In genomic region chr17:76721463-76721862, GRCh38 we compare ENCODE assay signal across 27 cellular contexts. TPM values are rescaled to one million over a fixed set of nuclear protein-coding genes. Genes with fewer than 3 reads are reported as not detected.
A peak's percentile ranks its signal among the peaks of the same experiment; 100 is the strongest.
DNase-seq lines count a peak whose midpoint lies in the region; ATAC-seq and TF ChIP-seq lines count a peak whose summit lies in the region.
"Had no signal": no experiment of that assay in that cellular context is flagged by ENCODE, and none has a peak within 500 bp of the region (broad histone marks: within the 10 kb centered on the region; RNA-seq: fewer than 3 reads in every experiment).

No MANE protein-coding gene starts in this region.

- TF ChIP-seq CTCF in CD4-positive, alpha-beta T cell (IDR thresholded peaks at IDR 0.05) = no peak

- no peak for DNase-seq in activated T-cell treated with anti-CD3 and anti-CD28 coated beads, Interleukin-2, amount 50 U/mL, for 72 hours
- DNase-seq in activated T-cell treated with anti-CD3 and anti-CD28 coated beads, Interleukin-2, amount 50 U/mL, for 48 hours = no peak
- DNase-seq in CD4-positive, alpha-beta T cell = no peak
- no peak for DNase-seq in activated naive CD8-positive, alpha-beta T cell treated with anti-CD3 and anti-CD28 coated beads for 36 hours
- no peak for DNase-seq in naive thymus-derived CD8-positive, alpha-beta T cell
- no peak for DNase-seq in NAMALWA (ENCODE audit: low spot score)
- no peak for DNase-seq in activated CD8-positive, alpha-beta memory T cell treated with anti-CD3 and anti-CD28 coated beads for 24 hours
- DNase-seq: activated CD4-positive, alpha-beta memory T cell treated with anti-CD3 and anti-CD28 coated beads for 36 hours; activated naive CD4-positive, alpha-beta T cell treated with anti-CD3 and anti-CD28 coated beads, Interleukin-2, amount 10 ng/mL, durations not matched to agents 7 days and 5 days; AML-193; caudate nucleus; endodermal cell; esophagus squamous epithelium; foreskin melanocyte; hippocampal formation; mesenchymal stem cell; NCI-H1417; NCI-H2081 treated with DMSO at 0.1 percent for 48 hours; NCI-H226; small intestine; stimulated activated CD8-positive, alpha-beta memory T cell treated with anti-CD3 and anti-CD28 coated beads, Interleukin-4, amount 100 ng/mL, for 48 hours; T-helper 1 cell; trophoblast cell had no signal

- POLR2A ChIA-PET in CD4-positive, alpha-beta T cell (lab: Charles Lee) = no interaction called here
- POLR2A ChIA-PET in naive thymus-derived CD8-positive, alpha-beta T cell (lab: Charles Lee) = interaction anchor here (0.5 to 9.3 kb wide), 3 partner anchors 16 to 528 kb away, joined by 3 to 184 read pairs (median 4); partner anchors contain the start of genes MFSD11 and SRSF2

- CTCF ChIA-PET in CD4-positive, alpha-beta T cell (lab: Charles Lee) = no interaction called here

- H3K9me3 ChIP-seq in CD4-positive, alpha-beta T cell (ENCODE audit: control insufficient read depth, low read length) = no peaks in the 10 kb centered on the region
- H3K9me3 ChIP-seq: A549, esophagus squamous epithelium had no signal

- no peaks in the 10 kb centered on the region for H3K27me3 ChIP-seq in CD4-positive, alpha-beta T cell (ENCODE audit: control insufficient read depth, insufficient read depth, low read length)
- H3K27me3 ChIP-seq: esophagus squamous epithelium had no signal

- no peak overlapping the region for H3K27ac ChIP-seq in CD4-positive, alpha-beta T cell (ENCODE audit: low read depth, low read length)
- H3K27ac ChIP-seq: A549, esophagus squamous epithelium had no signal

- H3K9me3 Mint-ChIP-seq in activated T-cell treated with anti-CD3 and anti-CD28 coated beads, Interleukin-2, amount 50 U/mL, for 72 hours = no peaks in the 10 kb centered on the region
- H3K9me3 Mint-ChIP-seq in CD4-positive, alpha-beta T cell = no peaks in the 10 kb centered on the region
- H3K9me3 Mint-ChIP-seq in activated naive CD8-positive, alpha-beta T cell treated with anti-CD3 and anti-CD28 coated beads for 36 hours = no peaks in the 10 kb centered on the region
- no peaks in the 10 kb centered on the region for H3K9me3 Mint-ChIP-seq in naive thymus-derived CD8-positive, alpha-beta T cell
- H3K9me3 Mint-ChIP-seq: activated CD4-positive, alpha-beta memory T cell treated with anti-CD3 and anti-CD28 coated beads for 36 hours; activated naive CD4-positive, alpha-beta T cell treated with anti-CD3 and anti-CD28 coated beads, Interleukin-2, amount 10 ng/mL, durations not matched to agents 7 days and 5 days; dendritic cell treated with granulocyte-macrophage colony-stimulating factor and Interleukin-4, amounts not matched to agents 40 ng/mL and 50 ng/mL, for 4 days; endodermal cell; IgD-negative memory B cell had no signal

- peaks cover 44% of the 10 kb centered on the region for H3K4me1 Mint-ChIP-seq in activated T-cell treated with anti-CD3 and anti-CD28 coated beads, Interleukin-2, amount 50 U/mL, for 72 hours (ENCODE audit: low read depth)
- peaks cover 35% of the 10 kb centered on the region for H3K4me1 Mint-ChIP-seq in CD4-positive, alpha-beta T cell (ENCODE audit: low read depth)
- peaks cover 35% of the 10 kb centered on the region for H3K4me1 Mint-ChIP-seq in activated naive CD8-positive, alpha-beta T cell treated with anti-CD3 and anti-CD28 coated beads for 36 hours
- peaks cover 13 to 62% (median 36%) of the 10 kb centered on the region in 4 donors for H3K4me1 Mint-ChIP-seq in naive thymus-derived CD8-positive, alpha-beta T cell

- peak overlapping the region; percentile 79 for H3K27ac Mint-ChIP-seq in activated T-cell treated with anti-CD3 and anti-CD28 coated beads, Interleukin-2, amount 50 U/mL, for 72 hours
- peak overlapping the region; percentile 49 for H3K27ac Mint-ChIP-seq in CD4-positive, alpha-beta T cell
- peak overlapping the region; percentile 62 for H3K27ac Mint-ChIP-seq in activated naive CD8-positive, alpha-beta T cell treated with anti-CD3 and anti-CD28 coated beads for 36 hours
- peak overlapping the region in 6 of 10 donors; percentile 16 to 79 (median 62) for H3K27ac Mint-ChIP-seq in naive thymus-derived CD8-positive, alpha-beta T cell
- H3K27ac Mint-ChIP-seq: activated CD4-positive, alpha-beta memory T cell treated with anti-CD3 and anti-CD28 coated beads for 36 hours; activated naive CD4-positive, alpha-beta T cell treated with anti-CD3 and anti-CD28 coated beads, Interleukin-2, amount 10 ng/mL, durations not matched to agents 7 days and 5 days; dendritic cell treated with granulocyte-macrophage colony-stimulating factor and Interleukin-4, amounts not matched to agents 40 ng/mL and 50 ng/mL, for 4 days; endodermal cell had no signal

- no peaks in the 10 kb centered on the region for H3K27me3 Mint-ChIP-seq in activated T-cell treated with anti-CD3 and anti-CD28 coated beads, Interleukin-2, amount 50 U/mL, for 72 hours (ENCODE audit: low read depth)
- no peaks in the 10 kb centered on the region for H3K27me3 Mint-ChIP-seq in CD4-positive, alpha-beta T cell
- H3K27me3 Mint-ChIP-seq in activated naive CD8-positive, alpha-beta T cell treated with anti-CD3 and anti-CD28 coated beads for 36 hours = no peaks in the 10 kb centered on the region
- no peaks in the 10 kb centered on the region for H3K27me3 Mint-ChIP-seq in naive thymus-derived CD8-positive, alpha-beta T cell
- H3K27me3 Mint-ChIP-seq: activated CD4-positive, alpha-beta memory T cell treated with anti-CD3 and anti-CD28 coated beads for 36 hours; activated naive CD4-positive, alpha-beta T cell treated with anti-CD3 and anti-CD28 coated beads, Interleukin-2, amount 10 ng/mL, durations not matched to agents 7 days and 5 days; dendritic cell treated with granulocyte-macrophage colony-stimulating factor and Interleukin-4, amounts not matched to agents 40 ng/mL and 50 ng/mL, for 4 days; IgD-negative memory B cell had no signal

- ATAC-seq in activated T-cell treated with anti-CD3 and anti-CD28 coated beads, Interleukin-2, amount 50 U/mL, for 72 hours (replicated peaks in 1 of 2) = no peak
- ATAC-seq in CD4-positive, alpha-beta T cell (ENCODE audit: poor library complexity) = no peak
- ATAC-seq in naive thymus-derived CD8-positive, alpha-beta T cell = no peak
- no peak for ATAC-seq in GM19467 (IDR thresholded peaks at IDR 0.05; ENCODE audit: unreplicated experiment)
- ATAC-seq: A549 had no signal

- intact Hi-C loops in CD4-positive, alpha-beta T cell (cut with DNase I, micrococcal nuclease) = no loop called here

- no peak overlapping the region for H3K4me3 Mint-ChIP-seq in activated T-cell treated with anti-CD3 and anti-CD28 coated beads, Interleukin-2, amount 50 U/mL, for 72 hours
- peak overlapping the region; percentile 56 for H3K4me3 Mint-ChIP-seq in CD4-positive, alpha-beta T cell
- no peak overlapping the region for H3K4me3 Mint-ChIP-seq in activated naive CD8-positive, alpha-beta T cell treated with anti-CD3 and anti-CD28 coated beads for 36 hours
- H3K4me3 Mint-ChIP-seq in naive thymus-derived CD8-positive, alpha-beta T cell = peak overlapping the region in 1 of 10 donors; percentile 18
- H3K4me3 Mint-ChIP-seq: activated CD4-positive, alpha-beta memory T cell treated with anti-CD3 and anti-CD28 coated beads for 36 hours; activated naive CD4-positive, alpha-beta T cell treated with anti-CD3 and anti-CD28 coated beads, Interleukin-2, amount 10 ng/mL, durations not matched to agents 7 days and 5 days; dendritic cell treated with granulocyte-macrophage colony-stimulating factor and Interleukin-4, amounts not matched to agents 40 ng/mL and 50 ng/mL, for 4 days; endodermal cell had no signal

- peaks cover 18 to 53% of the 10 kb centered on the region in 2 donors for H3K36me3 Mint-ChIP-seq in activated T-cell treated with anti-CD3 and anti-CD28 coated beads, Interleukin-2, amount 50 U/mL, for 72 hours (ENCODE audit: insufficient read depth in 2 of 2)
- H3K36me3 Mint-ChIP-seq in CD4-positive, alpha-beta T cell (ENCODE audit: low read depth) = peaks cover 95% of the 10 kb centered on the region
- peaks cover 60% of the 10 kb centered on the region for H3K36me3 Mint-ChIP-seq in activated naive CD8-positive, alpha-beta T cell treated with anti-CD3 and anti-CD28 coated beads for 36 hours
- H3K36me3 Mint-ChIP-seq in naive thymus-derived CD8-positive, alpha-beta T cell = peaks cover 0 to 90% (median 32%) of the 10 kb centered on the region in 3 donors

RNA-seq across cellular contexts. Expression of gene JMJD6, which starts 4.9 kb away (rescaled TPM):
- 10 to 100 TPM; 56.5 to 67.2 TPM for total RNA-seq in activated T-cell treated with anti-CD3 and anti-CD28 coated beads, Interleukin-2, amount 50 U/mL, for 72 hours
- 100 to 1,000 TPM; 133 to 134 TPM for total RNA-seq in CD4-positive, alpha-beta T cell
- 10 to 100 TPM; 54.6 to 55.8 TPM for total RNA-seq in activated naive CD8-positive, alpha-beta T cell treated with anti-CD3 and anti-CD28 coated beads for 36 hours
- 10 to 100 TPM; 36.6 to 37.8 TPM for total RNA-seq in naive thymus-derived CD8-positive, alpha-beta T cell
- polyA plus RNA-seq in naive thymus-derived CD8-positive, alpha-beta T cell = 10 to 100 TPM; 10.2 to 34.2 (median 14.4) TPM

RNA-seq across cellular contexts. Expression of gene METTL23, which starts 5.2 kb away (rescaled TPM):
- total RNA-seq in activated T-cell treated with anti-CD3 and anti-CD28 coated beads, Interleukin-2, amount 50 U/mL, for 72 hours = 10 to 100 TPM; 25.4 to 30.7 TPM
- total RNA-seq in CD4-positive, alpha-beta T cell = 10 to 100 TPM; 35.4 to 37.8 TPM
- total RNA-seq in activated naive CD8-positive, alpha-beta T cell treated with anti-CD3 and anti-CD28 coated beads for 36 hours = 10 to 100 TPM; 30.0 to 30.6 TPM
- 10 to 100 TPM; 86.2 to 86.9 TPM for total RNA-seq in naive thymus-derived CD8-positive, alpha-beta T cell
- polyA plus RNA-seq in naive thymus-derived CD8-positive, alpha-beta T cell = 100 to 1,000 TPM; 140 to 154 (median 146) TPM

RNA-seq across cellular contexts. Expression of gene MXRA7, which starts 10.7 kb away (rescaled TPM):
- 10 to 100 TPM; 17.4 to 21.8 TPM for total RNA-seq in activated T-cell treated with anti-CD3 and anti-CD28 coated beads, Interleukin-2, amount 50 U/mL, for 72 hours
- total RNA-seq in CD4-positive, alpha-beta T cell = 10 to 100 TPM; 11.4 to 12.1 TPM
- 10 to 100 TPM; 13.7 to 14.8 TPM for total RNA-seq in activated naive CD8-positive, alpha-beta T cell treated with anti-CD3 and anti-CD28 coated beads for 36 hours
- total RNA-seq in naive thymus-derived CD8-positive, alpha-beta T cell = 10 to 100 TPM; 13.9 to 16.3 TPM
- 10 to 100 TPM in 1 of 3 donors, 1 to 10 TPM in 2; 2.2 to 25.3 (median 5.4) TPM for polyA plus RNA-seq in naive thymus-derived CD8-positive, alpha-beta T cell

RNA-seq across cellular contexts. Expression of gene SRSF2, which starts 15.7 kb away (rescaled TPM):
- 100 to 1,000 TPM; 260 to 275 TPM for total RNA-seq in activated T-cell treated with anti-CD3 and anti-CD28 coated beads, Interleukin-2, amount 50 U/mL, for 72 hours
- 100 to 1,000 TPM; 448 to 460 TPM for total RNA-seq in CD4-positive, alpha-beta T cell
- 100 to 1,000 TPM; 549 to 571 TPM for total RNA-seq in activated naive CD8-positive, alpha-beta T cell treated with anti-CD3 and anti-CD28 coated beads for 36 hours
- 100 to 1,000 TPM; 358 to 377 TPM for total RNA-seq in naive thymus-derived CD8-positive, alpha-beta T cell
- polyA plus RNA-seq in naive thymus-derived CD8-positive, alpha-beta T cell = 100 to 1,000 TPM; 101 to 106 (median 105) TPM

RNA-seq across cellular contexts. Expression of gene MFSD11, which starts 16.5 kb away (rescaled TPM):
- 10 to 100 TPM; 34.8 to 43.1 TPM for total RNA-seq in activated T-cell treated with anti-CD3 and anti-CD28 coated beads, Interleukin-2, amount 50 U/mL, for 72 hours
- 10 to 100 TPM; 25.5 to 29.4 TPM for total RNA-seq in CD4-positive, alpha-beta T cell
- total RNA-seq in activated naive CD8-positive, alpha-beta T cell treated with anti-CD3 and anti-CD28 coated beads for 36 hours = 10 to 100 TPM; 14.4 to 16.0 TPM
- 10 to 100 TPM; 28.2 to 30.4 TPM for total RNA-seq in naive thymus-derived CD8-positive, alpha-beta T cell
- 10 to 100 TPM; 18.1 to 23.6 (median 18.9) TPM for polyA plus RNA-seq in naive thymus-derived CD8-positive, alpha-beta T cell
